ENCODE assay signal across 2 cellular contexts in the genomic region with DNA sequence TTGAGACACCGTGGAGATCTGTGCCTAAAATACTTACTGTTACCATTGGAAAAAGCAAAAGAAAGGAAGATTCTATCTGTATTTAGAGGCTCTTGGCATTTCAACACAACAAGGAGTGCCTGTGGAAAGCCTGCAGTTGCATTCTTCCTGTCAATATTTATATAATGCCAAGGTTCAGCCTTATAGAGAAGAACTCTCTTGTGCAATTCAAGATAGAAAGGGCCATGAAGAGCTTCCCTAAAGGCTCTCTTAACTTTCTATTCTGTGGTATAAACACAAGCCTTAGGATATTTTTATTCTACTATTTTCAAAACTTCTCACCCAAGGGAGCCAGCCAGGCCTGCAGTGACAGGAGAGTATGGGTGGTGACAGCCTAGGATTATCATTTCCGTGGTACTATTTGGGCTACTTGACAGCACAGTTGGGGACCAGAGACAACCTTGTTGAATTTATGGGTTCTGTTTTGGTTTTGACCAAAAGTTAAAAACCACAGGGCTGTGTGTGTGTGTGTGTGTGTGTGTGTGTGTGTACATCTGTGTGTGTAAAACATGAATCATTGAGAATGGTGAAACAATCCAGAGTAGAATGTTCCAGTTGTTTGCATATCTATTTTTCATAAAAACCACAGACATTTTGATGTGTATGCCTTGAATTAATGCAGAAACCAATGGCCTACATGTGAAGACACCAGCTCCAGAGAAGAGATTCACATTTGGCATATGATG.
TF ChIP-seq lines count a peak whose summit lies in the region.

No MANE protein-coding gene starts in this region.

TF ChIP-seq in liver, 16 proteins besides CTCF, POLR2A, EP300 and RAD21:
- TF ChIP-seq FOXA2 (IDR thresholded peaks at IDR 0.05) (peak; percentile 4), RXRA (IDR thresholded peaks at IDR 0.05) (no peak), HNF4A (conservative IDR thresholded peaks at IDR 0.05) (no peak)

TF ChIP-seq in HepG2, 621 proteins besides CTCF, POLR2A, EP300 and RAD21:
- TF ChIP-seq, protein P1, sequence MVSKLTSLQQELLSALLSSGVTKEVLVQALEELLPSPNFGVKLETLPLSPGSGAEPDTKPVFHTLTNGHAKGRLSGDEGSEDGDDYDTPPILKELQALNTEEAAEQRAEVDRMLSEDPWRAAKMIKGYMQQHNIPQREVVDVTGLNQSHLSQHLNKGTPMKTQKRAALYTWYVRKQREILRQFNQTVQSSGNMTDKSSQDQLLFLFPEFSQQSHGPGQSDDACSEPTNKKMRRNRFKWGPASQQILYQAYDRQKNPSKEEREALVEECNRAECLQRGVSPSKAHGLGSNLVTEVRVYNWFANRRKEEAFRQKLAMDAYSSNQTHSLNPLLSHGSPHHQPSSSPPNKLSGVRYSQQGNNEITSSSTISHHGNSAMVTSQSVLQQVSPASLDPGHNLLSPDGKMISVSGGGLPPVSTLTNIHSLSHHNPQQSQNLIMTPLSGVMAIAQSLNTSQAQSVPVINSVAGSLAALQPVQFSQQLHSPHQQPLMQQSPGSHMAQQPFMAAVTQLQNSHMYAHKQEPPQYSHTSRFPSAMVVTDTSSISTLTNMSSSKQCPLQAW (CRISPR knock-in tag; IDR thresholded peaks at IDR 0.05), result no peak
- TF ChIP-seq MAZ (IDR thresholded peaks at IDR 0.05; ENCODE audit: borderline replicate concordance, low read depth, low read length) (no peak), MAZ (CRISPR knock-in tag; IDR thresholded peaks at IDR 0.05; ENCODE audit: low read depth) (no peak), JDP2 (CRISPR knock-in tag; IDR thresholded peaks at IDR 0.05; ENCODE audit: borderline replicate concordance) (no peak), RARA (CRISPR knock-in tag; IDR thresholded peaks at IDR 0.05) (no peak), ZEB1 (IDR thresholded peaks at IDR 0.05; ENCODE audit: insufficient replicate concordance, low read depth) (no peak), SCMH1 (CRISPR knock-in tag; IDR thresholded peaks at IDR 0.05; ENCODE audit: borderline replicate concordance) (no peak), MTA3 (CRISPR knock-in tag; IDR thresholded peaks at IDR 0.05) (no peak), ZNF138 (CRISPR knock-in tag; IDR thresholded peaks at IDR 0.05; ENCODE audit: low read depth) (no peak)
- TF ChIP-seq, protein P2, sequence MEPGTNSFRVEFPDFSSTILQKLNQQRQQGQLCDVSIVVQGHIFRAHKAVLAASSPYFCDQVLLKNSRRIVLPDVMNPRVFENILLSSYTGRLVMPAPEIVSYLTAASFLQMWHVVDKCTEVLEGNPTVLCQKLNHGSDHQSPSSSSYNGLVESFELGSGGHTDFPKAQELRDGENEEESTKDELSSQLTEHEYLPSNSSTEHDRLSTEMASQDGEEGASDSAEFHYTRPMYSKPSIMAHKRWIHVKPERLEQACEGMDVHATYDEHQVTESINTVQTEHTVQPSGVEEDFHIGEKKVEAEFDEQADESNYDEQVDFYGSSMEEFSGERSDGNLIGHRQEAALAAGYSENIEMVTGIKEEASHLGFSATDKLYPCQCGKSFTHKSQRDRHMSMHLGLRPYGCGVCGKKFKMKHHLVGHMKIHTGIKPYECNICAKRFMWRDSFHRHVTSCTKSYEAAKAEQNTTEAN (CRISPR knock-in tag; conservative IDR thresholded peaks at IDR 0.05), result no peak
